ENCODE assay signal across 1 cellular context in genomic region chr14:68247867-68248266, GRCh38.
TF ChIP-seq lines count a peak whose summit lies in the region.

No MANE protein-coding gene starts in this region.

TF ChIP-seq in SK-N-SH treated with all-trans-retinoic acid at 6 μM for 48 hours, 23 proteins besides CTCF, POLR2A, EP300 and RAD21 (continued from another document):
- no peak for TF ChIP-seq BACH2 (CRISPR knock-in tag; IDR thresholded peaks at IDR 0.05; ENCODE audit: borderline replicate concordance)
- no peak for TF ChIP-seq POU6F1 (CRISPR knock-in tag; IDR thresholded peaks at IDR 0.05; ENCODE audit: borderline replicate concordance, low read depth)
- no peak for TF ChIP-seq TOX (CRISPR knock-in tag; IDR thresholded peaks at IDR 0.05; ENCODE audit: borderline replicate concordance)
- TF ChIP-seq ISL1 (CRISPR knock-in tag; IDR thresholded peaks at IDR 0.05): no peak
- TF ChIP-seq ZNF565 (CRISPR knock-in tag; conservative IDR thresholded peaks at IDR 0.05; ENCODE audit: low read depth): no peak
- TF ChIP-seq, protein P1, sequence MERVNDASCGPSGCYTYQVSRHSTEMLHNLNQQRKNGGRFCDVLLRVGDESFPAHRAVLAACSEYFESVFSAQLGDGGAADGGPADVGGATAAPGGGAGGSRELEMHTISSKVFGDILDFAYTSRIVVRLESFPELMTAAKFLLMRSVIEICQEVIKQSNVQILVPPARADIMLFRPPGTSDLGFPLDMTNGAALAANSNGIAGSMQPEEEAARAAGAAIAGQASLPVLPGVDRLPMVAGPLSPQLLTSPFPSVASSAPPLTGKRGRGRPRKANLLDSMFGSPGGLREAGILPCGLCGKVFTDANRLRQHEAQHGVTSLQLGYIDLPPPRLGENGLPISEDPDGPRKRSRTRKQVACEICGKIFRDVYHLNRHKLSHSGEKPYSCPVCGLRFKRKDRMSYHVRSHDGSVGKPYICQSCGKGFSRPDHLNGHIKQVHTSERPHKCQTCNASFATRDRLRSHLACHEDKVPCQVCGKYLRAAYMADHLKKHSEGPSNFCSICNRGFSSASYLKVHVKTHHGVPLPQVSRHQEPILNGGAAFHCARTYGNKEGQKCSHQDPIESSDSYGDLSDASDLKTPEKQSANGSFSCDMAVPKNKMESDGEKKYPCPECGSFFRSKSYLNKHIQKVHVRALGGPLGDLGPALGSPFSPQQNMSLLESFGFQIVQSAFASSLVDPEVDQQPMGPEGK (CRISPR knock-in tag; IDR thresholded peaks at IDR 0.05; ENCODE audit: borderline replicate concordance): no peak
- no peak for TF ChIP-seq CREB5 (CRISPR knock-in tag; IDR thresholded peaks at IDR 0.05; ENCODE audit: low read depth)
- TF ChIP-seq PPARA (CRISPR knock-in tag; IDR thresholded peaks at IDR 0.05; ENCODE audit: borderline replicate concordance): no peak
